In genomic region chrX:3094261-3094660, GRCh38 we compare ENCODE assay signal across 20 cellular contexts. TPM values are rescaled to one million over a fixed set of nuclear protein-coding genes. Genes with fewer than 3 reads are reported as not detected.
DNase-seq lines count a peak whose midpoint lies in the region; ATAC-seq and TF ChIP-seq lines count a peak whose summit lies in the region.
"Had no signal": no experiment of that assay in that cellular context is flagged by ENCODE, and none has a peak within 500 bp of the region (broad histone marks: within the 10 kb centered on the region; RNA-seq: fewer than 3 reads in every experiment).

No MANE protein-coding gene starts in this region.

- no peaks in the 10 kb centered on the region for H4K20me1 ChIP-seq in PC-3 (ENCODE audit: low read length)

- H3K79me2 ChIP-seq in PC-3 (ENCODE audit: low read length) (no peaks in the 10 kb centered on the region), mesendoderm (ENCODE audit: control insufficient read depth, insufficient read depth, low read length) (no peaks in the 10 kb centered on the region)

- POLR2A ChIA-PET in PC-3 (lab: Charles Lee; ENCODE audit: unreplicated experiment), result no interaction called here

- no peaks in the 10 kb centered on the region for H3K9me2 ChIP-seq in PC-3 (replicated peaks; ENCODE audit: low read length)

- H3K9ac ChIP-seq in PC-3 (ENCODE audit: low read length) (no peak overlapping the region), mesendoderm (ENCODE audit: low read length) (no peak overlapping the region)
- H3K9ac ChIP-seq: neural progenitor cell had no signal

- H3K4me1 ChIP-seq in PC-3 (ENCODE audit: insufficient read depth, low read length) (peaks cover 5% of the 10 kb centered on the region; the same call in 1 of the 2 replicates), esophagus (ENCODE audit: control insufficient read depth in 2 of 2, insufficient read depth in 2 of 2, low read length in 1 of 2) (no peaks in the 10 kb centered on the region), mesendoderm (ENCODE audit: control insufficient read depth, low read depth, low read length) (no peaks in the 10 kb centered on the region), right lobe of liver (no peaks in the 10 kb centered on the region)
- H3K4me1 ChIP-seq: neural progenitor cell, SJSA1, stomach had no signal

- H2BK120ac ChIP-seq in mesendoderm (ENCODE audit: low read depth, low read length), result no peak overlapping the region

- 33 to 46% methylated on average over 4 of the region's 4 CpGs for WGBS in esophagus, 2 donors
- no CpG with 5 or more reads among the region's 4 CpGs for WGBS in mesendoderm (ENCODE audit: extremely low coverage, insufficient coverage, low lambda C conversion rate)
- WGBS in right lobe of liver (ENCODE audit: insufficient coverage, low coverage, low lambda C conversion rate, missing lambda C conversion rate), result 73% methylated on average over 4 of the region's 4 CpGs

- no peaks in the 10 kb centered on the region for H3K27me3 ChIP-seq in PC-3 (ENCODE audit: low read length)
- no peaks in the 10 kb centered on the region for H3K27me3 ChIP-seq in esophagus (ENCODE audit: control insufficient read depth in 1 of 2, insufficient read depth in 2 of 2, low read length in 2 of 2)
- H3K27me3 ChIP-seq in mesendoderm (ENCODE audit: insufficient read depth, low read length, poor library complexity), result no peaks in the 10 kb centered on the region
- no peaks in the 10 kb centered on the region for H3K27me3 ChIP-seq in right lobe of liver
- H3K27me3 ChIP-seq: neural progenitor cell, SJSA1, stomach had no signal

- H3K27ac ChIP-seq in PC-3 (ENCODE audit: low read length), result no peak overlapping the region
- peak overlapping the region; percentile 47 to 70 for H3K27ac ChIP-seq in esophagus (ENCODE audit: low read depth in 2 of 2, low read length in 1 of 2)
- no peak overlapping the region for H3K27ac ChIP-seq in mesendoderm (ENCODE audit: low read depth, low read length)
- H3K27ac ChIP-seq in right lobe of liver, result no peak overlapping the region
- H3K27ac ChIP-seq: neural progenitor cell, SJSA1, stomach had no signal

- intact Hi-C loops in PC-3 (cut with micrococcal nuclease), result no loop called here
- intact Hi-C loops in right lobe of liver (cut with DNase I), result no loop called here
- intact Hi-C loops in head of caudate nucleus (cut with DNase I), result no loop called here

- H3K4ac ChIP-seq in mesendoderm (ENCODE audit: low read depth, low read length), result no peak overlapping the region

- H2AK5ac ChIP-seq in mesendoderm (ENCODE audit: low read length), result no peak overlapping the region

- H2BK15ac ChIP-seq in mesendoderm (replicated peaks; ENCODE audit: low read depth), result no peak overlapping the region

- H3F3A ChIP-seq in PC-3 (ENCODE audit: low read length, unreplicated experiment), result no peaks in the 10 kb centered on the region

- H4K5ac ChIP-seq in mesendoderm (ENCODE audit: low read length), result no peak overlapping the region

- H4K8ac ChIP-seq in mesendoderm (ENCODE audit: low read depth, low read length), result no peak overlapping the region

- H3K4me3 ChIP-seq in PC-3 (ENCODE audit: low read length), result no peak overlapping the region
- H3K4me3 ChIP-seq in esophagus (ENCODE audit: low read depth in 1 of 2, low read length in 2 of 2), result no peak overlapping the region
- H3K4me3 ChIP-seq in mesendoderm (ENCODE audit: low read length), result no peak overlapping the region
- H3K4me3 ChIP-seq in right lobe of liver, result no peak overlapping the region
- H3K4me3 ChIP-seq: neural progenitor cell, SJSA1, stomach had no signal

- H3K4me2 ChIP-seq in PC-3 (ENCODE audit: low read length), result 0 out of 2 replicates have a peak overlapping the region, but pooled peaks have one; percentile 22
- no peak overlapping the region for H3K4me2 ChIP-seq in mesendoderm (ENCODE audit: low read length)
- H3K4me2 ChIP-seq: neural progenitor cell had no signal

- H3K23ac ChIP-seq in mesendoderm (ENCODE audit: low read length), result no peak overlapping the region

- H2AFZ ChIP-seq in PC-3 (ENCODE audit: low read length), result no peak overlapping the region
- H2AFZ ChIP-seq: neural progenitor cell had no signal

- H3K18ac ChIP-seq in mesendoderm (ENCODE audit: low read length), result no peak overlapping the region

- no peak for TF ChIP-seq CTCF in PC-3 (conservative IDR thresholded peaks at IDR 0.05; ENCODE audit: low read depth, low read length)
- no peak for TF ChIP-seq CTCF in right lobe of liver (IDR thresholded peaks at IDR 0.05)

- H3K56ac ChIP-seq in mesendoderm (ENCODE audit: low read length), result no peak overlapping the region

- no TSS peak for BruUV-seq in PC-3 (replicated peaks; lab: Mats Ljungman, UMichigan)

- no peak for ATAC-seq in PC-3
- ATAC-seq in right lobe of liver, result no peak
- no peak for ATAC-seq in GM21381 (IDR thresholded peaks at IDR 0.05; ENCODE audit: unreplicated experiment)

- CTCF ChIA-PET in PC-3 (lab: Charles Lee), result no interaction called here

- H3K36me3 ChIP-seq in PC-3 (ENCODE audit: low read depth, low read length) (no peaks in the 10 kb centered on the region), esophagus (ENCODE audit: control insufficient read depth in 2 of 2, insufficient read depth in 2 of 2, low read length in 1 of 2) (no peaks in the 10 kb centered on the region), mesendoderm (ENCODE audit: control insufficient read depth, insufficient read depth, low read length) (no peaks in the 10 kb centered on the region), right lobe of liver (no peaks in the 10 kb centered on the region)
- H3K36me3 ChIP-seq: neural progenitor cell, SJSA1, stomach had no signal

- DNase-seq in AG20443 (ENCODE audit: low spot score), result peak; percentile 29
- peak; percentile 55 for DNase-seq in PC-3
- peak; percentile 50 for DNase-seq in mesendoderm
- no peak for DNase-seq in right lobe of liver
- no peak for DNase-seq in NCI-H187 treated with DMSO at 0.1 percent for 48 hours (lab: John Stamatoyannopoulos, UW)
- DNase-seq in head of caudate nucleus, result no peak
- DNase-seq: ACHN; activated CD8-positive, alpha-beta memory T cell treated with anti-CD3 and anti-CD28 coated beads, Interleukin-2, amount 50 U/mL, for 4 hours; activated gamma-delta T cell; amniotic stem cell; CD4-positive, CD25-positive, alpha-beta regulatory T cell; mesenchymal stem cell; NCI-H510A; stomach; T-helper 9 cell had no signal

- TF ChIP-seq POLR2A in right lobe of liver (IDR thresholded peaks at IDR 0.05), result no peak

- H3K79me1 ChIP-seq in mesendoderm (ENCODE audit: low read length), result no peaks in the 10 kb centered on the region

- H2BK5ac ChIP-seq in mesendoderm (ENCODE audit: low read length), result no peak overlapping the region

- H3K9me3 ChIP-seq in PC-3 (ENCODE audit: low read length), result no peaks in the 10 kb centered on the region
- H3K9me3 ChIP-seq in esophagus (ENCODE audit: control insufficient read depth in 2 of 2, insufficient read depth in 1 of 2, low read depth in 1 of 2, low read length in 1 of 2), result no peaks in the 10 kb centered on the region
- H3K9me3 ChIP-seq in right lobe of liver, result no peaks in the 10 kb centered on the region
- H3K9me3 ChIP-seq: SJSA1 had no signal

RNA-seq across cellular contexts. Expression of gene ARSF, which starts 53.0 kb away (rescaled TPM):
- not detected in 2 replicates for total RNA-seq in PC-3 (2014; rRNA removed)
- polyA plus RNA-seq in esophagus, result 1 to 10 TPM; 1.9 to 3.4 TPM
- polyA plus RNA-seq in mesendoderm (2013, experiment 1 of 2), result 0.10 TPM
- 0.11 TPM for polyA plus RNA-seq in mesendoderm (2013, experiment 2 of 2)
- 1 to 10 TPM in 3 of 6 experiments, under 1 TPM in 3; 0.24 to 3.1 (median 1.0) TPM for total RNA-seq in right lobe of liver
- total RNA-seq: CD4-positive, CD25-positive, alpha-beta regulatory T cell; chondrocyte; SJSA1; stomach had no signal
- polyA plus RNA-seq: CD4-positive, CD25-positive, alpha-beta regulatory T cell had no signal

Comparison
In these comparisons a context has a peak if more than half of its experiments do, and no peak if none do; other contexts are left out.
1. DNase-seq: peak in AG20443 (single experiment), PC-3 (single experiment) and mesendoderm (single experiment); none in right lobe of liver (0 of 3), NCI-H187 treated with DMSO at 0.1 percent for 48 hours (single experiment) and head of caudate nucleus (0 of 42).
2. H3K27ac ChIP-seq: peak in esophagus (2 of 2); none in PC-3 (single experiment), mesendoderm (single experiment) and right lobe of liver (0 of 3).